ENCODE assay signal across 20 cellular contexts in genomic region chr7:93378131-93378530, GRCh38.
DNase-seq lines count a peak whose midpoint lies in the region; ATAC-seq and TF ChIP-seq lines count a peak whose summit lies in the region.
"Had no signal": no experiment of that assay in that cellular context is flagged by ENCODE, and none has a peak within 500 bp of the region (broad histone marks: within the 10 kb centered on the region; RNA-seq: fewer than 3 reads in every experiment).

No MANE protein-coding gene starts in this region.

- DNase-seq in fibroblast of peridontal ligament (ENCODE audit: extremely low read depth) (peak; percentile 14), chondrocyte (ENCODE audit: low spot score) (no peak), thyroid gland (no peak), NCI-H128 (lab: John Stamatoyannopoulos, UW; ENCODE audit: unreplicated experiment) (no peak)
- no peak for DNase-seq in activated CD8-positive, alpha-beta memory T cell treated with anti-CD3 and anti-CD28 coated beads, Interleukin-2, amount 10 ng/mL, durations not matched to agents 7 days and 5 days
- DNase-seq: activated CD8-positive, alpha-beta T cell treated with anti-CD3 and anti-CD28 coated beads for 36 hours; caudate nucleus; CD4-positive, CD25-positive, alpha-beta regulatory T cell; DMS79 treated with DMSO at 0.1 percent for 48 hours; effector memory CD4-positive, alpha-beta T cell; NCI-H1930; NCI-H524; ovary; stimulated activated CD4-positive, alpha-beta T cell treated with anti-CD3 and anti-CD28 coated beads, Interleukin-4, amount 100 ng/mL, for 4 hours had no signal

- no peaks in the 10 kb centered on the region for H3K36me3 Mint-ChIP-seq in chondrocyte (ENCODE audit: low read depth)
- H3K36me3 Mint-ChIP-seq in activated CD8-positive, alpha-beta memory T cell treated with anti-CD3 and anti-CD28 coated beads, Interleukin-2, amount 10 ng/mL, durations not matched to agents 7 days and 5 days = no peaks in the 10 kb centered on the region
- H3K36me3 Mint-ChIP-seq: CD4-positive, CD25-positive, alpha-beta regulatory T cell had no signal

- no peak for TF ChIP-seq CTCF in chondrocyte (IDR thresholded peaks at IDR 0.05)
- no peak for TF ChIP-seq CTCF in thyroid gland (IDR thresholded peaks at IDR 0.05)

- H3K4me1 ChIP-seq in thyroid gland = no peaks in the 10 kb centered on the region

- no peak overlapping the region for H3K27ac ChIP-seq in thyroid gland
- H3K27ac ChIP-seq: ovary, thoracic aorta had no signal

- no peaks in the 10 kb centered on the region for H3K27me3 ChIP-seq in thyroid gland
- H3K27me3 ChIP-seq: ovary had no signal

- H3K27me3 Mint-ChIP-seq in chondrocyte (ENCODE audit: low read depth) = peaks cover 24% of the 10 kb centered on the region
- H3K27me3 Mint-ChIP-seq in activated CD8-positive, alpha-beta memory T cell treated with anti-CD3 and anti-CD28 coated beads, Interleukin-2, amount 10 ng/mL, durations not matched to agents 7 days and 5 days = peaks cover 25% of the 10 kb centered on the region

- no peak overlapping the region for H3K4me3 Mint-ChIP-seq in chondrocyte (ENCODE audit: unreplicated experiment)
- no peak overlapping the region for H3K4me3 Mint-ChIP-seq in activated CD8-positive, alpha-beta memory T cell treated with anti-CD3 and anti-CD28 coated beads, Interleukin-2, amount 10 ng/mL, durations not matched to agents 7 days and 5 days
- H3K4me3 Mint-ChIP-seq: activated CD8-positive, alpha-beta T cell treated with anti-CD3 and anti-CD28 coated beads for 36 hours; CD4-positive, CD25-positive, alpha-beta regulatory T cell had no signal

- CTCF ChIA-PET in activated CD8-positive, alpha-beta memory T cell treated with anti-CD3 and anti-CD28 coated beads, Interleukin-2, amount 10 ng/mL, durations not matched to agents 7 days and 5 days (lab: Charles Lee) = no interaction called here

- peaks cover 2% of the 10 kb centered on the region for H3K9me3 Mint-ChIP-seq in chondrocyte (ENCODE audit: low read depth)
- no peaks in the 10 kb centered on the region for H3K9me3 Mint-ChIP-seq in activated CD8-positive, alpha-beta memory T cell treated with anti-CD3 and anti-CD28 coated beads, Interleukin-2, amount 10 ng/mL, durations not matched to agents 7 days and 5 days (ENCODE audit: low read depth)
- H3K9me3 Mint-ChIP-seq: activated CD8-positive, alpha-beta T cell treated with anti-CD3 and anti-CD28 coated beads for 36 hours had no signal

- no peaks in the 10 kb centered on the region for H3K4me1 Mint-ChIP-seq in chondrocyte (ENCODE audit: low read depth)
- no peaks in the 10 kb centered on the region for H3K4me1 Mint-ChIP-seq in activated CD8-positive, alpha-beta memory T cell treated with anti-CD3 and anti-CD28 coated beads, Interleukin-2, amount 10 ng/mL, durations not matched to agents 7 days and 5 days
- H3K4me1 Mint-ChIP-seq: CD4-positive, CD25-positive, alpha-beta regulatory T cell had no signal

- H3K4me3 ChIP-seq in thyroid gland (replicated peaks in 1 of 3) = no peak overlapping the region
- H3K4me3 ChIP-seq: ovary, thoracic aorta had no signal

- intact Hi-C loops in thyroid gland (cut with DNase I) = no loop called here

- H3K27ac Mint-ChIP-seq in chondrocyte (ENCODE audit: unreplicated experiment) = no peak overlapping the region
- no peak overlapping the region for H3K27ac Mint-ChIP-seq in activated CD8-positive, alpha-beta memory T cell treated with anti-CD3 and anti-CD28 coated beads, Interleukin-2, amount 10 ng/mL, durations not matched to agents 7 days and 5 days
- H3K27ac Mint-ChIP-seq: activated CD8-positive, alpha-beta T cell treated with anti-CD3 and anti-CD28 coated beads for 36 hours; CD4-positive, CD25-positive, alpha-beta regulatory T cell had no signal

- H3K9me3 ChIP-seq in thyroid gland = no peaks in the 10 kb centered on the region
- H3K9me3 ChIP-seq: ovary, thoracic aorta had no signal

- no peaks in the 10 kb centered on the region for H3K36me3 ChIP-seq in thyroid gland
- H3K36me3 ChIP-seq: ovary, thoracic aorta had no signal

- peak; percentile 51 for ATAC-seq in GM19043 (IDR thresholded peaks at IDR 0.05; ENCODE audit: low read depth, unreplicated experiment)
- ATAC-seq in HG02763 (IDR thresholded peaks at IDR 0.05; ENCODE audit: unreplicated experiment) = peak; percentile 46
- peak; percentile 60 for ATAC-seq in HG03439 (IDR thresholded peaks at IDR 0.05; ENCODE audit: unreplicated experiment)
- ATAC-seq in activated CD8-positive, alpha-beta memory T cell treated with anti-CD3 and anti-CD28 coated beads, Interleukin-2, amount 10 ng/mL, durations not matched to agents 7 days and 5 days = no peak
- ATAC-seq: activated CD8-positive, alpha-beta T cell treated with anti-CD3 and anti-CD28 coated beads for 36 hours; left lobe of liver; Panc1 had no signal

- no peak for TF ChIP-seq POLR2A in thyroid gland (IDR thresholded peaks at IDR 0.05)

- WGBS in thyroid gland, 2 donors = 92 to 93% methylated on average over 3 of the region's 3 CpGs
